ENCODE assay signal across 8 cellular contexts in the genomic region with DNA sequence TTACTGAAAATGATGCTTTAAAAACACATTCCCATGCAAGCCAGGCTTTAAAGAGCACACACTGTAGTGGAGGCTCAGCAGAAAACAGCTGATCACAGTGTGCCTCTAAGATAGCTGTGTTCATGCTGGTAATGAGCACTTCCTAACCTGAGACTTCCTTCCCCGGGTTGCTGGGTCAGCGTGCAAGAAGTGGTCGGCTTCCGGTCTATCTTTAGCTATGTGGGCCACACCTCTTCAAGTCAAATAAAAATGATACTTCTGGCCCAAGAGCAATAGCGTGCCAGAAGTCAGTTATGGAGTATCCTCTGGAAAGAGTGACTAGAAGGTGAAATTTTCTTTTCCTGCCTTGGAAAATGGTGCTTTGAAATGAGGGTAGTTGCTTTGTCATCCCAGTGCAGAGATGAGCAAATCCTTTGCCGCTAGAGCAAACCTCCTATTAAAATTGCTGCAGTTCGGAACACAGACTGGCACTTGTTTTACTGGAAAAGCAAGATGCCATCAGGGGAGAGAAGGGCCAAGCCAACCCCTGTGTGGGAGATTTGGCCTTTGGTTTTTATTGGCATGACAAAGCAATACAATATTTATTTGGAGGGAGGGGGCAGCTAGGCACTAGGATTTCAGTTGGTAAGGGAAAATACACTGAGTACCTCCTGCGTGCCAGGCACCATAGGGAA.
DNase-seq lines count a peak whose midpoint lies in the region; ATAC-seq and TF ChIP-seq lines count a peak whose summit lies in the region.

No MANE protein-coding gene starts in this region.

- H3K4me2 ChIP-seq in mammary epithelial cell (ENCODE audit: insufficient read depth, low read depth, low read length), result peak overlapping the region; percentile 77

- no TSS peak for BruUV-seq in mammary epithelial cell (replicated peaks; lab: Mats Ljungman, UMichigan)

- peaks cover 81% of the 10 kb centered on the region for H3K79me2 ChIP-seq in ACC112 (ENCODE audit: control insufficient read depth, insufficient read depth, low read length, unreplicated experiment)
- H3K79me2 ChIP-seq in mammary epithelial cell (ENCODE audit: insufficient read depth, low read length), result peaks cover 88% of the 10 kb centered on the region

- H3K9me3 ChIP-seq in HUES6 (ENCODE audit: control insufficient read depth, insufficient read depth, low read depth, low read length) (no peaks in the 10 kb centered on the region), mammary epithelial cell (replicated peaks; ENCODE audit: insufficient read depth, low read length) (no peaks in the 10 kb centered on the region), muscle layer of duodenum (ENCODE audit: control insufficient read depth in 1 of 2, low read length in 2 of 2) (no peaks in the 10 kb centered on the region)

- H3K4me1 ChIP-seq in ACC112 (ENCODE audit: control insufficient read depth, insufficient read depth, low read length, unreplicated experiment) (peaks cover 34% of the 10 kb centered on the region), HUES6 (ENCODE audit: control insufficient read depth, insufficient read depth, low read length) (peaks cover 24% of the 10 kb centered on the region), mammary epithelial cell (ENCODE audit: insufficient read depth, low read length) (peaks cover 52% of the 10 kb centered on the region), muscle layer of duodenum (ENCODE audit: control insufficient read depth in 1 of 2, insufficient read depth in 2 of 2, low read length in 2 of 2) (peaks cover 27 to 39% of the 10 kb centered on the region in 2 donors)

- H4K20me1 ChIP-seq in mammary epithelial cell (ENCODE audit: insufficient read depth, low read length), result no peaks in the 10 kb centered on the region

- intact Hi-C loops in mammary epithelial cell (cut with micrococcal nuclease), result loop anchor here (1.0 to 5.0 kb wide), 4 partner anchors 23 to 52 kb away; no protein-coding TSS in a partner anchor

- no peak overlapping the region for H2AFZ ChIP-seq in ACC112 (ENCODE audit: low read length, unreplicated experiment)
- peak overlapping the region; percentile 38 for H2AFZ ChIP-seq in mammary epithelial cell (ENCODE audit: low read depth, low read length)

- H3K27me3 ChIP-seq in ACC112 (ENCODE audit: insufficient read depth, low read length) (no peaks in the 10 kb centered on the region), HUES6 (ENCODE audit: control insufficient read depth, insufficient read depth, low read length) (no peaks in the 10 kb centered on the region), mammary epithelial cell (ENCODE audit: insufficient read depth, low read length) (no peaks in the 10 kb centered on the region), muscle layer of duodenum (ENCODE audit: low read depth, low read length) (no peaks in the 10 kb centered on the region)

- CTCF ChIA-PET in mammary epithelial cell (lab: Charles Lee; ENCODE audit: low non-redundant PET), result interaction anchor here (0.6 kb wide), 1 partner anchor 51 kb away, joined by 3 read pairs; no protein-coding TSS in a partner anchor

- ATAC-seq in HG03565 (IDR thresholded peaks at IDR 0.05; ENCODE audit: unreplicated experiment) (no peak), HG03135 (IDR thresholded peaks at IDR 0.05; ENCODE audit: unreplicated experiment) (no peak)

- dilution Hi-C loops in mammary epithelial cell (cut with HindIII; ENCODE audit: low sequenced_read_pairs), result loop anchor here (5.0 kb wide), 1 partner anchor 38 kb away; no protein-coding TSS in a partner anchor

- H3K36me3 ChIP-seq in ACC112 (ENCODE audit: insufficient read depth, low read length), result peaks cover 17% of the 10 kb centered on the region
- peaks cover 27% of the 10 kb centered on the region for H3K36me3 ChIP-seq in HUES6 (ENCODE audit: control insufficient read depth, insufficient read depth, low read length)
- H3K36me3 ChIP-seq in mammary epithelial cell (ENCODE audit: insufficient read depth, low read length), result peaks cover 5% of the 10 kb centered on the region
- peaks cover 23 to 24% of the 10 kb centered on the region in 2 donors for H3K36me3 ChIP-seq in muscle layer of duodenum (ENCODE audit: control insufficient read depth in 1 of 2, insufficient read depth in 2 of 2, low read length in 2 of 2)

- in situ Hi-C loops in mammary epithelial cell (cut with MboI; ENCODE audit: low sequenced_read_pairs in 2 of 2), result loop anchor here in 1 of 2 donors (10.0 kb wide), 1 partner anchor 60 kb away; a partner anchor contains a TSS

- H3K9ac ChIP-seq in HUES6 (ENCODE audit: low read length), result no peak overlapping the region
- peak overlapping the region; percentile 78 for H3K9ac ChIP-seq in mammary epithelial cell (ENCODE audit: insufficient read depth, low read length)

- TF ChIP-seq CTCF in mammary epithelial cell (conservative IDR thresholded peaks at IDR 0.05 in 1 of 2, IDR thresholded peaks at IDR 0.05 in 1 of 2; ENCODE audit: extremely low read depth in 1 of 2, insufficient read depth in 1 of 2, low read depth in 1 of 2, low read length in 2 of 2), result no peak

- H3K27ac ChIP-seq in ACC112 (ENCODE audit: low read depth, low read length) (peak overlapping the region; percentile 63; the same call in 1 of the 2 replicates), HUES6 (ENCODE audit: low read depth, low read length) (peak overlapping the region; percentile 31; the same call in 1 of the 2 replicates), mammary epithelial cell (ENCODE audit: insufficient read depth, low read depth, low read length) (peak overlapping the region; percentile 97), muscle layer of duodenum (ENCODE audit: low read length) (peak overlapping the region; percentile 54)

- DNase-seq in mammary epithelial cell (peak; percentile 63), SKM-1 (lab: John Stamatoyannopoulos, UW; ENCODE audit: unreplicated experiment) (no peak), COLO829 (ENCODE audit: low spot score) (no peak)

- WGBS in mammary epithelial cell (ENCODE audit: low coverage, missing lambda C conversion rate), result 5% methylated on average over 8 of the region's 8 CpGs

- no peak overlapping the region for H3K4me3 ChIP-seq in ACC112 (ENCODE audit: low read depth, low read length)
- H3K4me3 ChIP-seq in HUES6 (ENCODE audit: low read depth, low read length), result no peak overlapping the region
- peak overlapping the region in 1 of 3 experiments; percentile 13 for H3K4me3 ChIP-seq in mammary epithelial cell (replicated peaks in 1 of 3; ENCODE audit: insufficient read depth in 1 of 3, low read depth in 2 of 3, low read length in 3 of 3)
- H3K4me3 ChIP-seq in muscle layer of duodenum (ENCODE audit: low read depth in 1 of 2, low read length in 2 of 2), result no peak overlapping the region

Comparison
In these comparisons a context has a peak if more than half of its experiments do, and no peak if none do; other contexts are left out.
1. H3K27ac ChIP-seq: peak in every context shown above with its lines; median percentile 97 in mammary epithelial cell; 63 in ACC112; 54 in muscle layer of duodenum; 31 in HUES6.